ENCODE assay signal across 19 cellular contexts in the genomic region with DNA sequence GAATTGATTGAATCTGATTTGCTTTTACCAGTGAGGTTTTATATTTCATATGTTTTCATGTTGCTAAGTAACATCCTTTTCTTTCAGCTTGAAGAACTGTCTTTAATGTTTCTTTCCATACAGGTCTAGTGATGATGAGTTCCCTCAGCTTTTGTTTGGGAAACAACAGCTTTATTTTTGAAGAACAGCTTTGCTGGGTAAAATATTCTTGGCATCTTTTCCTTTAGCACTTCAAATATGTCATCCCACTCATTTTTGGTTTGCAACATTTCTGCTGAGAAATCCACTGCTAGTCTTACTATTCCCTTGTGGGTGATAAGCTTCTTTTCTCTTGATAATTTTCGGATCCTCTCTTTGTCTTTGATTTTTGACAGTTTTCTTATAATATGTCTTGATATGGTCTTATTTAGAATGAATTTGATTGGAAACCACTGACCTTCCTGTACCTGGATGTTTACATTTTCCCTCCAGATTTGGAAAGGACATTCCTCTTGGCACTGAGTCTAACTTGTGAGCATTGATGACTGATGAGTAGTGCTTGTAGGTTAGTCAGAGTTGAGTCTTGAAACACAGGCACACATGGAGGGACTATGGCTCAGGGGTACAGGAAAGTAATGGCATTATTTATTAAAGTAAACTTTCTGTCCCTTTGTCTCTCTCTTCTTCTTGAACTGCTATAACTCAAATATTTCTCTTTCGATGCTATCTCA.
"Had no signal": no experiment of that assay in that cellular context is flagged by ENCODE, and none has a peak within 500 bp of the region (broad histone marks: within the 10 kb centered on the region; RNA-seq: fewer than 3 reads in every experiment).

No MANE protein-coding gene starts in this region.

- ATAC-seq: activated CD8-positive, alpha-beta T cell treated with anti-CD3 and anti-CD28 coated beads for 36 hours; activated T-cell treated with anti-CD3 and anti-CD28 coated beads, Interleukin-2, amount 50 U/mL, for 4 hours; left cardiac atrium; lower lobe of right lung; right cardiac atrium; stimulated activated naive CD8-positive, alpha-beta T cell treated with anti-CD3 and anti-CD28 coated beads, Interleukin-15, Interleukin-2, amounts not matched to agents 100 U/mL and 50 U/mL, for 24 hours had no signal

- H3K27me3 Mint-ChIP-seq: activated CD8-positive, alpha-beta T cell treated with anti-CD3 and anti-CD28 coated beads for 36 hours; type B pancreatic cell had no signal

- H3K36me3 Mint-ChIP-seq: immature natural killer cell, mesothelial cell of epicardium, type B pancreatic cell had no signal

- H3K27me3 ChIP-seq: suprapubic skin had no signal

- H3K4me1 ChIP-seq: lower lobe of right lung, prostate gland, suprapubic skin had no signal

- H3K9me3 ChIP-seq: lower lobe of right lung, prostate gland, suprapubic skin had no signal

- DNase-seq: activated B cell treated with CpG ODN at 0.5 μM for 24 hours; activated CD4-positive, alpha-beta T cell treated with anti-CD3 and anti-CD28 coated beads for 48 hours; activated CD8-positive, alpha-beta T cell treated with anti-CD3 and anti-CD28 coated beads for 36 hours; activated effector memory CD4-positive, alpha-beta T cell treated with Interleukin-2 at 50 U/mL for 16 hours; activated naive CD4-positive, alpha-beta T cell treated with anti-CD3 and anti-CD28 coated beads, Interleukin-2, amount 50 U/mL, for 16 hours; activated T-cell treated with anti-CD3 and anti-CD28 coated beads, Interleukin-2, amount 50 U/mL, for 4 hours; immature natural killer cell; left cardiac atrium; lower lobe of right lung; nephron progenitor cell; right cardiac atrium; small intestine; stimulated activated CD4-positive, alpha-beta T cell treated with anti-CD3 and anti-CD28 coated beads, Interleukin-4, amount 100 ng/mL, for 4 hours; stimulated activated CD8-positive, alpha-beta memory T cell treated with anti-CD3 and anti-CD28 coated beads, Interleukin-4, amount 100 ng/mL, for 48 hours; stimulated activated naive CD8-positive, alpha-beta T cell treated with anti-CD3 and anti-CD28 coated beads, Interleukin-15, Interleukin-2, amounts not matched to agents 100 U/mL and 50 U/mL, for 24 hours had no signal

- H3K4me3 ChIP-seq: lower lobe of right lung, prostate gland, suprapubic skin had no signal

- H3K27ac ChIP-seq: lower lobe of right lung, prostate gland, suprapubic skin had no signal

- H3K4me1 Mint-ChIP-seq: immature natural killer cell, nephron progenitor cell had no signal

- H3K27ac Mint-ChIP-seq: activated B cell treated with CpG ODN at 0.5 μM for 24 hours; activated CD8-positive, alpha-beta T cell treated with anti-CD3 and anti-CD28 coated beads for 36 hours; immature natural killer cell; mesothelial cell of epicardium; nephron progenitor cell; type B pancreatic cell had no signal

- H3K4me3 Mint-ChIP-seq: activated B cell treated with CpG ODN at 0.5 μM for 24 hours; activated CD8-positive, alpha-beta T cell treated with anti-CD3 and anti-CD28 coated beads for 36 hours; activated T-cell treated with anti-CD3 and anti-CD28 coated beads, Interleukin-2, amount 50 U/mL, for 4 hours; immature natural killer cell; mesothelial cell of epicardium; nephron progenitor cell; type B pancreatic cell had no signal

- H3K36me3 ChIP-seq: lower lobe of right lung, prostate gland, suprapubic skin had no signal
